Comparison of ENCODE assay signal across 10 cellular contexts in the genomic region with DNA sequence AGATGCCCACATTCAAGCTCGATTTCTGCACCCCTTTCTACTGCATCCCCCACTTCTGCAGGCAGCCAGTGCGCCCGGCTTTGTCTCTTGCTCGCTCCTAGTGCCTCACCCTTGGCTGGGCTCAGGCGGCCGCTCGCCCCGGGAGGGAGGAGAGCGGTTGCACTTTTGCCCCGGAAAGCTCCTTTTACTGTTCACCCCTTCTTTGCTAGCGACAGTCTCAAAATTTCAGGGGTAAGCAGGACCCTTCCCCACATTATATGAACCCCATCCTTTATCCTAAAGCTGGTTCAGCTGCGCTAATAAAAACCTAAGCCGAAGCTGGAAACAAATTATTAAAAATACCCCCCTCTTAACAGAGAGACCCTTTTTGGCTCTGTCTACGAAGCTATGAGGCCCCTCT. TPM values are rescaled to one million over a fixed set of nuclear protein-coding genes. Genes with fewer than 3 reads are reported as not detected.
A peak's percentile ranks its signal among the peaks of the same experiment; 100 is the strongest.
DNase-seq lines count a peak whose midpoint lies in the region; ATAC-seq lines count a peak whose summit lies in the region.
"Had no signal": no experiment of that assay in that cellular context is flagged by ENCODE, and none has a peak within 500 bp of the region (broad histone marks: within the 10 kb centered on the region; RNA-seq: fewer than 3 reads in every experiment).

No MANE protein-coding gene starts in this region.

- H3K4me3 ChIP-seq in aorta (ENCODE audit: low read length in 2 of 2), result no peak overlapping the region

- H3K27ac Mint-ChIP-seq in activated CD4-positive, alpha-beta memory T cell treated with anti-CD3 and anti-CD28 coated beads for 36 hours, result no peak overlapping the region
- H3K27ac Mint-ChIP-seq in immature natural killer cell, result no peak overlapping the region
- H3K27ac Mint-ChIP-seq in stimulated activated memory B cell treated with anti-CD40 and anti-IgM and Interleukin-4, amounts not matched to agents 10 μg/mL and 1 μg/mL and 100 μg/mL, for 72 hours, result no peak overlapping the region
- H3K27ac Mint-ChIP-seq: dendritic cell treated with granulocyte-macrophage colony-stimulating factor and Interleukin-4, amounts not matched to agents 40 ng/mL and 50 ng/mL, for 4 days had no signal

- no peaks in the 10 kb centered on the region for H3K9me3 ChIP-seq in aorta (ENCODE audit: control insufficient read depth, low read length)
- H3K9me3 ChIP-seq: BE2C had no signal

- CTCF ChIA-PET in activated CD4-positive, alpha-beta memory T cell treated with anti-CD3 and anti-CD28 coated beads for 36 hours (lab: Charles Lee), result interaction anchor here (0.6 to 6.0 kb wide), 60 partner anchors 14 to 567 kb away, joined by 3 to 94 read pairs (median 5); a partner anchor contains a TSS

- no peaks in the 10 kb centered on the region for H3K4me1 ChIP-seq in aorta (ENCODE audit: control insufficient read depth in 1 of 2, insufficient read depth in 2 of 2, low read length in 2 of 2)
- H3K4me1 ChIP-seq: BE2C had no signal

- H3K9me3 Mint-ChIP-seq in activated CD4-positive, alpha-beta memory T cell treated with anti-CD3 and anti-CD28 coated beads for 36 hours, result no peaks in the 10 kb centered on the region
- H3K9me3 Mint-ChIP-seq in immature natural killer cell, result no peaks in the 10 kb centered on the region
- no peaks in the 10 kb centered on the region for H3K9me3 Mint-ChIP-seq in stimulated activated memory B cell treated with anti-CD40 and anti-IgM and Interleukin-4, amounts not matched to agents 10 μg/mL and 1 μg/mL and 100 μg/mL, for 72 hours
- H3K9me3 Mint-ChIP-seq: dendritic cell treated with granulocyte-macrophage colony-stimulating factor and Interleukin-4, amounts not matched to agents 40 ng/mL and 50 ng/mL, for 4 days had no signal

- H3K36me3 ChIP-seq in aorta (ENCODE audit: control insufficient read depth in 1 of 2, insufficient read depth in 2 of 2, low read length in 1 of 2), result no peaks in the 10 kb centered on the region
- H3K36me3 ChIP-seq: BE2C had no signal

- H3K36me3 Mint-ChIP-seq in activated CD4-positive, alpha-beta memory T cell treated with anti-CD3 and anti-CD28 coated beads for 36 hours, result no peaks in the 10 kb centered on the region
- H3K36me3 Mint-ChIP-seq in immature natural killer cell, result peaks cover 0 to 3% (median 3%) of the 10 kb centered on the region in 3 donors
- no peaks in the 10 kb centered on the region for H3K36me3 Mint-ChIP-seq in stimulated activated memory B cell treated with anti-CD40 and anti-IgM and Interleukin-4, amounts not matched to agents 10 μg/mL and 1 μg/mL and 100 μg/mL, for 72 hours

- 65 to 85% methylated on average over 14 of the region's 14 CpGs for WGBS in aorta, 2 donors

- no peaks in the 10 kb centered on the region for H3K27me3 ChIP-seq in aorta (ENCODE audit: control insufficient read depth in 1 of 2, insufficient read depth in 2 of 2, low read length in 1 of 2)

- H3K27me3 Mint-ChIP-seq in activated CD4-positive, alpha-beta memory T cell treated with anti-CD3 and anti-CD28 coated beads for 36 hours, result peaks cover 72% of the 10 kb centered on the region
- peaks cover 32 to 54% (median 41%) of the 10 kb centered on the region in 3 donors for H3K27me3 Mint-ChIP-seq in immature natural killer cell (ENCODE audit: low read depth in 3 of 3)
- H3K27me3 Mint-ChIP-seq in stimulated activated memory B cell treated with anti-CD40 and anti-IgM and Interleukin-4, amounts not matched to agents 10 μg/mL and 1 μg/mL and 100 μg/mL, for 72 hours, result peaks cover 100% of the 10 kb centered on the region

- intact Hi-C loops in activated CD4-positive, alpha-beta memory T cell treated with anti-CD3 and anti-CD28 coated beads for 36 hours (cut with micrococcal nuclease), result loop anchor here (2.0 to 5.0 kb wide), 2 partner anchors 256 to 565 kb away; no protein-coding TSS in a partner anchor
- intact Hi-C loops in aorta (cut with DNase I), result loop anchor here (2.0 to 10.0 kb wide), 3 partner anchors 100 to 568 kb away; no protein-coding TSS in a partner anchor

- ATAC-seq in stimulated activated memory B cell treated with anti-CD40 and anti-IgM and Interleukin-4, amounts not matched to agents 10 μg/mL and 1 μg/mL and 100 μg/mL, for 72 hours, result no peak
- no peak for ATAC-seq in HG02571 (IDR thresholded peaks at IDR 0.05; ENCODE audit: unreplicated experiment)
- no peak for ATAC-seq in aorta (ENCODE audit: low FRiP score)

- H3K4me1 Mint-ChIP-seq in activated CD4-positive, alpha-beta memory T cell treated with anti-CD3 and anti-CD28 coated beads for 36 hours (ENCODE audit: low read depth), result peaks cover 21% of the 10 kb centered on the region
- peaks cover 29 to 45% of the 10 kb centered on the region in 2 donors for H3K4me1 Mint-ChIP-seq in immature natural killer cell
- H3K4me1 Mint-ChIP-seq in stimulated activated memory B cell treated with anti-CD40 and anti-IgM and Interleukin-4, amounts not matched to agents 10 μg/mL and 1 μg/mL and 100 μg/mL, for 72 hours, result peaks cover 35% of the 10 kb centered on the region

- DNase-seq in activated CD8-positive, alpha-beta memory T cell treated with anti-CD3 and anti-CD28 coated beads for 24 hours, result peak; percentile 69
- DNase-seq in activated CD8-positive, alpha-beta memory T cell treated with anti-CD3 and anti-CD28 coated beads, Interleukin-2, amount 50 U/mL, for 4 hours, result no peak
- no peak for DNase-seq in activated CD4-positive, alpha-beta memory T cell treated with anti-CD3 and anti-CD28 coated beads for 36 hours
- no peak for DNase-seq in immature natural killer cell
- DNase-seq in NOMO-1 (lab: John Stamatoyannopoulos, UW; ENCODE audit: unreplicated experiment in 2 of 2), result no peak
- no peak for DNase-seq in aorta
- DNase-seq: BE2C had no signal

- no peak overlapping the region for H3K27ac ChIP-seq in aorta (ENCODE audit: low read depth in 1 of 2, low read length in 2 of 2)

- peak overlapping the region; percentile 40 for H3K4me3 Mint-ChIP-seq in activated CD4-positive, alpha-beta memory T cell treated with anti-CD3 and anti-CD28 coated beads for 36 hours
- peak overlapping the region; percentile 78 to 88 (median 83) for H3K4me3 Mint-ChIP-seq in immature natural killer cell
- peak overlapping the region; percentile 35 for H3K4me3 Mint-ChIP-seq in stimulated activated memory B cell treated with anti-CD40 and anti-IgM and Interleukin-4, amounts not matched to agents 10 μg/mL and 1 μg/mL and 100 μg/mL, for 72 hours

- POLR2A ChIA-PET in activated CD4-positive, alpha-beta memory T cell treated with anti-CD3 and anti-CD28 coated beads for 36 hours (lab: Charles Lee), result interaction anchor here (0.9 kb wide), 1 partner anchor 31 kb away, joined by 3 read pairs; no protein-coding TSS in a partner anchor

RNA-seq across cellular contexts. Expression of a gene that starts 1.0 kb away (rescaled TPM):
- not detected for total RNA-seq in activated CD4-positive, alpha-beta memory T cell treated with anti-CD3 and anti-CD28 coated beads for 36 hours
- polyA plus RNA-seq in immature natural killer cell (not detected), aorta (1 to 10 TPM in 1 of 2 donors, not detected in 1; 3.6 TPM)
- total RNA-seq in aorta, result 1 to 10 TPM; 1.4 to 5.9 TPM

RNA-seq across cellular contexts. Expression of a gene that starts 2.6 kb away (rescaled TPM):
- 1 to 10 TPM; 2.6 TPM for total RNA-seq in activated CD4-positive, alpha-beta memory T cell treated with anti-CD3 and anti-CD28 coated beads for 36 hours
- polyA plus RNA-seq in immature natural killer cell, result under 1 TPM in 2 of 3 donors, not detected in 1; 0.26 to 0.45 TPM
- 10 to 100 TPM; 20.0 to 62.9 TPM for total RNA-seq in aorta
- 10 to 100 TPM in 1 of 2 donors, 1 to 10 TPM in 1; 2.4 to 30.5 TPM for polyA plus RNA-seq in aorta

RNA-seq across cellular contexts. Expression of a gene that starts 12.2 kb away (rescaled TPM):
- total RNA-seq in activated CD4-positive, alpha-beta memory T cell treated with anti-CD3 and anti-CD28 coated beads for 36 hours, result under 1 TPM; 0.21 to 0.22 TPM
- not detected for polyA plus RNA-seq in immature natural killer cell
- total RNA-seq in aorta, result 10 to 100 TPM in 1 of 2 donors, 1 to 10 TPM in 1; 5.8 to 16.8 TPM
- polyA plus RNA-seq in aorta, result 1 to 10 TPM; 3.9 to 4.1 TPM

RNA-seq across cellular contexts. Expression of a gene that starts 14.4 kb away (rescaled TPM):
- total RNA-seq in activated CD4-positive, alpha-beta memory T cell treated with anti-CD3 and anti-CD28 coated beads for 36 hours, result 1 to 10 TPM; 2.3 TPM
- under 1 TPM in 2 of 3 donors, not detected in 1; 0.14 to 0.53 TPM for polyA plus RNA-seq in immature natural killer cell
- 10 to 100 TPM in 1 of 2 donors, 1 to 10 TPM in 1; 6.6 to 17.9 TPM for total RNA-seq in aorta
- 10 to 100 TPM in 1 of 2 donors, 1 to 10 TPM in 1; 1.4 to 11.5 TPM for polyA plus RNA-seq in aorta

RNA-seq across cellular contexts. Expression of a gene that starts 18.2 kb away (rescaled TPM):
- under 1 TPM; 0.36 to 0.44 TPM for total RNA-seq in activated CD4-positive, alpha-beta memory T cell treated with anti-CD3 and anti-CD28 coated beads for 36 hours
- polyA plus RNA-seq in immature natural killer cell, result 1 to 10 TPM in 2 of 3 donors, under 1 TPM in 1; 0.39 to 1.8 (median 1.5) TPM
- total RNA-seq in aorta, result 10 to 100 TPM in 1 of 2 donors, 1 to 10 TPM in 1; 9.1 to 14.1 TPM
- 10 to 100 TPM; 18.2 to 22.4 TPM for polyA plus RNA-seq in aorta

Comparison
In these comparisons a context has a peak if more than half of its experiments do, and no peak if none do; other contexts are left out.
1. RNA of a gene that starts 2.6 kb away (total RNA-seq): 20.0 to 62.9 TPM in aorta; 2.6 TPM in activated CD4-positive, alpha-beta memory T cell treated with anti-CD3 and anti-CD28 coated beads for 36 hours; every median in the first group is over 4 times any median in the second.
2. RNA of a gene that starts 12.2 kb away (total RNA-seq): 5.8 to 16.8 TPM in aorta; 0.21 to 0.22 TPM in activated CD4-positive, alpha-beta memory T cell treated with anti-CD3 and anti-CD28 coated beads for 36 hours; every median in the first group is over 4 times any median in the second.
3. Peak in every context shown above with its lines, with median percentiles within 50 percentile points of each other: H3K4me3 Mint-ChIP-seq.